In genomic region chr11:13685461-13686108, GRCh38 we compare ENCODE assay signal across 2 cellular contexts.
TF ChIP-seq lines count a peak whose summit lies in the region.

No MANE protein-coding gene starts in this region.

TF ChIP-seq in IMR-90, 13 proteins besides CTCF, POLR2A, EP300 and RAD21:
- TF ChIP-seq NFE2L2 (IDR thresholded peaks at IDR 0.05; ENCODE audit: low read depth, low read length), result no peak
- no peak for TF ChIP-seq SMC3 (IDR thresholded peaks at IDR 0.05; ENCODE audit: low read depth, low read length)
- no peak for TF ChIP-seq MAZ (IDR thresholded peaks at IDR 0.05; ENCODE audit: borderline replicate concordance, low read depth, low read length)
- TF ChIP-seq FOS (IDR thresholded peaks at IDR 0.05; ENCODE audit: low read depth, low read length), result no peak
- no peak for TF ChIP-seq RCOR1 (IDR thresholded peaks at IDR 0.05; ENCODE audit: insufficient replicate concordance, low read length)
- TF ChIP-seq CEBPB (IDR thresholded peaks at IDR 0.05; ENCODE audit: low read depth, low read length), result no peak
- TF ChIP-seq MXI1 (IDR thresholded peaks at IDR 0.05; ENCODE audit: borderline replicate concordance, low read depth, low read length), result no peak
- TF ChIP-seq RFX5 (IDR thresholded peaks at IDR 0.05; ENCODE audit: low read depth, low read length), result no peak
- TF ChIP-seq USF2 (IDR thresholded peaks at IDR 0.05; ENCODE audit: low read depth, low read length), result no peak
- no peak for TF ChIP-seq CHD1 (IDR thresholded peaks at IDR 0.05; ENCODE audit: low read depth, low read length)
- TF ChIP-seq MAFK (IDR thresholded peaks at IDR 0.05; ENCODE audit: low read depth, low read length), result no peak
- TF ChIP-seq ELK1 (IDR thresholded peaks at IDR 0.05; ENCODE audit: borderline replicate concordance, low read depth, low read length), result no peak
- no peak for TF ChIP-seq BHLHE40 (IDR thresholded peaks at IDR 0.05; ENCODE audit: low read depth, low read length)
TF ChIP-seq in IMR-90: peak in this region for 0.

TF ChIP-seq in SK-N-SH, 30 proteins besides CTCF, POLR2A, EP300 and RAD21:
- TF ChIP-seq NFIC (IDR thresholded peaks at IDR 0.05; ENCODE audit: borderline replicate concordance) (no peak), MXI1 (IDR thresholded peaks at IDR 0.05; ENCODE audit: low read depth, low read length) (no peak), EZH2phosphoT487 (IDR thresholded peaks at IDR 0.05; ENCODE audit: borderline replicate concordance, low read depth) (no peak), REST (IDR thresholded peaks at IDR 0.05; ENCODE audit: low read depth, low read length) (no peak), TEAD4 (IDR thresholded peaks at IDR 0.05; ENCODE audit: borderline replicate concordance, insufficient read depth) (no peak), MAX (IDR thresholded peaks at IDR 0.05; ENCODE audit: low read depth) (no peak), GATA2 (CRISPR knock-in tag; IDR thresholded peaks at IDR 0.05) (no peak), CHD2 (IDR thresholded peaks at IDR 0.05; ENCODE audit: low read length, partially characterized antibody) (no peak), RCOR1 (IDR thresholded peaks at IDR 0.05; ENCODE audit: low read length) (no peak), NRF1 (IDR thresholded peaks at IDR 0.05; ENCODE audit: low read depth, low read length) (no peak)
